In the genomic region with DNA sequence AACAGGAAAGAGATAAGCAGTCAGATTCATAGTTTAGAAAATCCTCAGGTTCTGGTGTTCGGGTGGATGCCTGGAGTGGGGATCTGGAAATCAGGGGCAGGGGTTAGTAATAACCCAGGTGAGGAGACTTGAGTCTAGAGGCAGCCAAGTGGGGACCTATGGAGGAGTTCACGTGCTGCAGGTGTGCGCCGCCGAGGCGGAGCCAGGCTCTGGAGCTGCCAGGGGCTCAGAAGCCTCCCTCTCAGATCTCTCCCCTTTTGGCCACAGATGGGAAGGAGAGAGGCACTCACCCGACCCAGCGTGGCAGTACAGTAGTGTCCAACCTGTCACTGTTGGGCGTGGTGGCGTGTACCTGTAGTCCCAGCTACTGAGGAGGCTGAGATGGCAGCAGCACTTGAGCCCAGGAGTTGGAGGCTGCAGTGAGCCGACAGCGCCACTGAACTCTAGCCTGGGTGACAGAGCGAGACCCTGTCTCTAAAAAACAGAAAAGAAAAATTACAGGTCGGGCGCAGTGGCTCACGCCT, we compare ENCODE assay signal across 12 cellular contexts. TPM values are rescaled to one million over a fixed set of nuclear protein-coding genes. Genes with fewer than 3 reads are reported as not detected.
A peak's percentile ranks its signal among the peaks of the same experiment; 100 is the strongest.
DNase-seq lines count a peak whose midpoint lies in the region; ATAC-seq, FAIRE-seq and TF ChIP-seq lines count a peak whose summit lies in the region.
"Had no signal": no experiment of that assay in that cellular context is flagged by ENCODE, and none has a peak within 500 bp of the region (broad histone marks: within the 10 kb centered on the region; RNA-seq: fewer than 3 reads in every experiment).

No MANE protein-coding gene starts in this region.

- H3K4me3 Mint-ChIP-seq in activated CD4-positive, alpha-beta T cell treated with anti-CD3 and anti-CD28 coated beads for 36 hours: peak overlapping the region; percentile 71
- H3K4me3 Mint-ChIP-seq in activated T-cell treated with anti-CD3 and anti-CD28 coated beads, Interleukin-2, amount 50 U/mL, for 72 hours: peak overlapping the region; percentile 73 to 78

- no peak overlapping the region for H3K27ac ChIP-seq in mesenchymal stem cell (ENCODE audit: low read length, poor library complexity, severe bottlenecking)
- peak overlapping the region; percentile 95 to 96 for H3K27ac ChIP-seq in thoracic aorta
- H3K27ac ChIP-seq in small intestine (ENCODE audit: low read depth in 1 of 2, low read length in 1 of 2): peak overlapping the region in 1 of 2 donors; percentile 59
- H3K27ac ChIP-seq: SJCRH30 had no signal

- H3K4me1 Mint-ChIP-seq in activated CD4-positive, alpha-beta T cell treated with anti-CD3 and anti-CD28 coated beads for 36 hours: peaks cover 44% of the 10 kb centered on the region
- H3K4me1 Mint-ChIP-seq in activated T-cell treated with anti-CD3 and anti-CD28 coated beads, Interleukin-2, amount 50 U/mL, for 72 hours (ENCODE audit: low read depth): peaks cover 49% of the 10 kb centered on the region

- peak overlapping the region; percentile 23 for H2AK5ac ChIP-seq in mesenchymal stem cell (ENCODE audit: low read length, severe bottlenecking)

- H3K9me3 Mint-ChIP-seq in activated CD4-positive, alpha-beta T cell treated with anti-CD3 and anti-CD28 coated beads for 36 hours (ENCODE audit: low read depth): no peaks in the 10 kb centered on the region
- H3K9me3 Mint-ChIP-seq in activated T-cell treated with anti-CD3 and anti-CD28 coated beads, Interleukin-2, amount 50 U/mL, for 72 hours: no peaks in the 10 kb centered on the region

- peak overlapping the region; percentile 63 for H3K27ac Mint-ChIP-seq in activated CD4-positive, alpha-beta T cell treated with anti-CD3 and anti-CD28 coated beads for 36 hours
- H3K27ac Mint-ChIP-seq in activated T-cell treated with anti-CD3 and anti-CD28 coated beads, Interleukin-2, amount 50 U/mL, for 72 hours: peak overlapping the region; percentile 43

- CTCF ChIA-PET in activated CD4-positive, alpha-beta T cell treated with anti-CD3 and anti-CD28 coated beads for 36 hours (lab: Charles Lee): interaction anchor here (0.8 to 2.9 kb wide), 3 partner anchors 17 to 115 kb away, joined by 3 to 9 read pairs (median 5); no protein-coding TSS in a partner anchor

- H2BK12ac ChIP-seq in mesenchymal stem cell (ENCODE audit: low read length in 2 of 2): peak overlapping the region; percentile 6 to 70

- intact Hi-C loops in activated CD4-positive, alpha-beta T cell treated with anti-CD3 and anti-CD28 coated beads for 36 hours (cut with DNase I, micrococcal nuclease): loop anchor here (2.0 kb wide), 3 partner anchors 43 to 121 kb away; a partner anchor contains a TSS

- H2BK120ac ChIP-seq in mesenchymal stem cell (ENCODE audit: low read depth, low read length): no peak overlapping the region

- no peak overlapping the region for H2AFZ ChIP-seq in mesenchymal stem cell (ENCODE audit: low read depth, low read length)

- no peak overlapping the region for H2BK5ac ChIP-seq in mesenchymal stem cell (ENCODE audit: low read depth, low read length, poor library complexity, severe bottlenecking)

- FAIRE-seq in small intestine (lab: Jason Lieb, UNC) (no peak), frontal cortex (lab: Jason Lieb, UNC) (no peak)
- FAIRE-seq: A204.1, kidney had no signal

- H3K27me3 ChIP-seq in mesenchymal stem cell (ENCODE audit: control insufficient read depth in 1 of 2, insufficient read depth in 1 of 2, low read length in 2 of 2) (no peaks in the 10 kb centered on the region), thoracic aorta (replicated peaks; ENCODE audit: insufficient read depth) (no peaks in the 10 kb centered on the region), small intestine (ENCODE audit: control insufficient read depth in 2 of 2, insufficient read depth in 2 of 2, low read length in 2 of 2) (no peaks in the 10 kb centered on the region)
- H3K27me3 ChIP-seq: SJCRH30 had no signal

- no peak for ATAC-seq in activated CD4-positive, alpha-beta T cell treated with anti-CD3 and anti-CD28 coated beads for 36 hours
- no peak for ATAC-seq in activated T-cell treated with anti-CD3 and anti-CD28 coated beads, Interleukin-2, amount 50 U/mL, for 72 hours (replicated peaks in 1 of 2)
- ATAC-seq in thoracic aorta (ENCODE audit: insufficient number of reproducible peaks, low FRiP score, low read depth): no peak
- ATAC-seq in SK-N-SH treated with all-trans-retinoic acid at 6 μM for 48 hours: no peak

- H3K4me3 ChIP-seq in mesenchymal stem cell (ENCODE audit: insufficient read depth in 1 of 2, low read depth in 1 of 2, low read length in 2 of 2) (no peak overlapping the region), thoracic aorta (peak overlapping the region; percentile 84), small intestine (ENCODE audit: low read depth in 1 of 2, low read length in 2 of 2) (no peak overlapping the region)

- H3K9ac ChIP-seq in mesenchymal stem cell (ENCODE audit: low read length): no peak overlapping the region

- 94% methylated on average over 16 of the region's 16 CpGs for WGBS in mesenchymal stem cell
- WGBS in small intestine, 3 donors: 91 to 94% (median 92%) methylated on average over 16 of the region's 16 CpGs

- H3K18ac ChIP-seq in mesenchymal stem cell (ENCODE audit: low read depth in 1 of 2, low read length in 2 of 2): peak overlapping the region in 1 of 2 experiments; percentile 75

- no peak overlapping the region for H3K4me2 ChIP-seq in mesenchymal stem cell (ENCODE audit: low read length, poor library complexity, severe bottlenecking)

- no peaks in the 10 kb centered on the region for H3K36me3 Mint-ChIP-seq in activated CD4-positive, alpha-beta T cell treated with anti-CD3 and anti-CD28 coated beads for 36 hours (ENCODE audit: low read depth)
- no peaks in the 10 kb centered on the region for H3K36me3 Mint-ChIP-seq in activated T-cell treated with anti-CD3 and anti-CD28 coated beads, Interleukin-2, amount 50 U/mL, for 72 hours (ENCODE audit: insufficient read depth in 2 of 2)

- H4K91ac ChIP-seq in mesenchymal stem cell (ENCODE audit: low read length): peak overlapping the region; percentile 12

- DNase-seq in activated CD4-positive, alpha-beta T cell treated with anti-CD3 and anti-CD28 coated beads for 36 hours: peak; percentile 23
- no peak for DNase-seq in activated CD4-positive, alpha-beta T cell treated with anti-CD3 and anti-CD28 coated beads for 48 hours
- no peak for DNase-seq in activated T-cell treated with anti-CD3 and anti-CD28 coated beads, Interleukin-2, amount 50 U/mL, for 72 hours
- DNase-seq in mesenchymal stem cell (no peak), thoracic aorta (ENCODE audit: low spot score) (no peak), small intestine (no peak), frontal cortex (ENCODE audit: low spot score in 2 of 2) (no peak)
- DNase-seq: kidney, NCI-H2081 treated with DMSO at 0.1 percent for 48 hours, SJCRH30 had no signal

- no peaks in the 10 kb centered on the region for H3K9me3 ChIP-seq in mesenchymal stem cell (ENCODE audit: control insufficient read depth, low read length)
- no peaks in the 10 kb centered on the region for H3K9me3 ChIP-seq in thoracic aorta
- no peaks in the 10 kb centered on the region for H3K9me3 ChIP-seq in small intestine (ENCODE audit: control insufficient read depth, low read depth)
- H3K9me3 ChIP-seq: SJCRH30 had no signal

- no peaks in the 10 kb centered on the region for H3K27me3 Mint-ChIP-seq in activated CD4-positive, alpha-beta T cell treated with anti-CD3 and anti-CD28 coated beads for 36 hours
- H3K27me3 Mint-ChIP-seq in activated T-cell treated with anti-CD3 and anti-CD28 coated beads, Interleukin-2, amount 50 U/mL, for 72 hours (ENCODE audit: low read depth): no peaks in the 10 kb centered on the region

- POLR2A ChIA-PET in activated CD4-positive, alpha-beta T cell treated with anti-CD3 and anti-CD28 coated beads for 36 hours (lab: Charles Lee): interaction anchor here (0.6 to 1.1 kb wide), 3 partner anchors 15 to 126 kb away, joined by 4 to 5 read pairs (median 4); no protein-coding TSS in a partner anchor

- TF ChIP-seq CTCF in thoracic aorta (IDR thresholded peaks at IDR 0.05): no peak

- H3K14ac ChIP-seq in mesenchymal stem cell (ENCODE audit: low read length in 2 of 2): no peak overlapping the region

- no peak overlapping the region for H3K23ac ChIP-seq in mesenchymal stem cell (ENCODE audit: low read length in 2 of 2)

- H3K79me1 ChIP-seq in mesenchymal stem cell (replicated peaks; ENCODE audit: low read length, poor library complexity, severe bottlenecking): no peaks in the 10 kb centered on the region

- no peak overlapping the region for H2BK15ac ChIP-seq in mesenchymal stem cell (ENCODE audit: low read depth, poor library complexity, severe bottlenecking)

- H3K36me3 ChIP-seq in mesenchymal stem cell (ENCODE audit: control insufficient read depth in 1 of 2, insufficient read depth in 2 of 2, low read depth in 1 of 2, low read length in 2 of 2) (no peaks in the 10 kb centered on the region), thoracic aorta (no peaks in the 10 kb centered on the region), small intestine (ENCODE audit: control insufficient read depth in 2 of 2, insufficient read depth in 2 of 2, low read length in 2 of 2) (no peaks in the 10 kb centered on the region)
- H3K36me3 ChIP-seq: SJCRH30 had no signal

- no peak overlapping the region for H4K8ac ChIP-seq in mesenchymal stem cell (ENCODE audit: low read length)

- H3K4ac ChIP-seq in mesenchymal stem cell (ENCODE audit: low read depth in 1 of 2, low read length in 2 of 2): peak overlapping the region in 1 of 2 experiments; percentile 60

- H3K4me1 ChIP-seq in mesenchymal stem cell (ENCODE audit: control insufficient read depth, insufficient read depth, low read depth, low read length) (peaks cover 36% of the 10 kb centered on the region), thoracic aorta (ENCODE audit: control insufficient read depth in 1 of 2, low read depth in 2 of 2) (peaks cover 37 to 71% of the 10 kb centered on the region in 2 donors), small intestine (ENCODE audit: control insufficient read depth in 2 of 2, insufficient read depth in 1 of 2, low read depth in 1 of 2, low read length in 1 of 2) (peaks cover 2 to 3% of the 10 kb centered on the region in 2 donors)

RNA-seq across cellular contexts. Expression of a gene that starts 27.5 kb away (rescaled TPM):
- 10 to 100 TPM; 95.5 to 99.1 TPM for total RNA-seq in activated CD4-positive, alpha-beta T cell treated with anti-CD3 and anti-CD28 coated beads for 36 hours
- total RNA-seq in activated T-cell treated with anti-CD3 and anti-CD28 coated beads, Interleukin-2, amount 50 U/mL, for 72 hours: 100 to 1,000 TPM; 115 TPM
- polyA plus RNA-seq in mesenchymal stem cell (2013, experiment 1 of 2): 66.7 TPM
- 65.6 TPM for polyA plus RNA-seq in mesenchymal stem cell (2013, experiment 2 of 2)
- 10 to 100 TPM; 26.7 to 31.4 TPM for total RNA-seq in thoracic aorta
- 100 to 1,000 TPM; 164 to 209 (median 199) TPM for polyA plus RNA-seq in small intestine
- 17.9 TPM for total RNA-seq in frontal cortex

RNA-seq across cellular contexts. Expression of a gene that starts 52.9 kb away (rescaled TPM):
- 10 to 100 TPM; 15.7 to 16.6 TPM for total RNA-seq in activated CD4-positive, alpha-beta T cell treated with anti-CD3 and anti-CD28 coated beads for 36 hours
- total RNA-seq in activated T-cell treated with anti-CD3 and anti-CD28 coated beads, Interleukin-2, amount 50 U/mL, for 72 hours: 10 to 100 TPM; 12.6 to 19.3 TPM
- polyA plus RNA-seq in mesenchymal stem cell (2013, experiment 1 of 2): 12.9 TPM
- 12.8 TPM for polyA plus RNA-seq in mesenchymal stem cell (2013, experiment 2 of 2)
- total RNA-seq in thoracic aorta: 10 to 100 TPM in 1 of 2 donors, 1 to 10 TPM in 1; 6.8 to 13.8 TPM
- 1 to 10 TPM in 1 of 3 donors, under 1 TPM in 2; 0.67 to 5.5 (median 0.81) TPM for polyA plus RNA-seq in small intestine
- 11.0 TPM for total RNA-seq in frontal cortex
